In the genomic region with DNA sequence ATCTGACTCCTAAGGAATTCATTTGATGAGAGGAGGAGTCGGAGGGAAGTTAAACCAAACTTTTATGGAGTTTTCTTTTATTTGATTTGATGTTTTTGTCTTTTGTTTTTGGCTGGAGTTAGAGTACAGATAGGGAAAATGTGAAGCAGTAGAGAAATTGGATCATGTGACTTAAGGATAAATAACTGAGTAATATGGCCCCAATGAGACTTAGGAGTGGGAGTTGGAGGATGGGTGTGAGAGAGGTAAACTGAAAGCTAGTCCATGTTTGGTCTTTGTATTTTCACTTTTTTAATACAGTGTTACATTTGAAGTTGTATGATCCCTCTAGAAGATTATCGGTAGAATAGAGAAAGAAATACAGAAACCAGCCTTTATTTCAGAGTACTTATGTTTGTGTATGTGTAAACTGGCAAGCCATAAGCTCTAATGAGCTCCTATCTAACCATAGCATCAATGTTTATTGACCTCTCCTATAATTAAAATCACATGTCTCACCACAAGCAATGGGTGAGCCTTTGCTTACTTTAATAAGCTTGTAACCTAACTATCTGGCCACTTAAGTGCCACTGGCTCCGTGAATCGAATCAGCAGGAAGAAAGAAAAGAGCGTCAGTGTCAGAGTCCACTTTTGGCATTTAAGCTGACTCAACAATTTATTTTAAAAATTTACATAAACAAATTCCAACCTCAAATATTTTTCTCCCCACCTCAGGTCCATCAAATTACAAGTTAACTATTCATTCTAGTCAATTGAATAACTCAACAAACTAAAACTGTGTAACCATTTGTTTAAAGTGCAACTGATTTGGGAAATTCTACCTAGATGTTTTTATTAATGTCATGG, we compare ENCODE assay signal across 18 cellular contexts.
DNase-seq lines count a peak whose midpoint lies in the region; ATAC-seq, FAIRE-seq and TF ChIP-seq lines count a peak whose summit lies in the region.
"Had no signal": no experiment of that assay in that cellular context is flagged by ENCODE, and none has a peak within 500 bp of the region (broad histone marks: within the 10 kb centered on the region; RNA-seq: fewer than 3 reads in every experiment).

No MANE protein-coding gene starts in this region.

- POLR2A ChIA-PET in A549 (lab: Yijun Ruan, JAX), result no interaction called here

- FAIRE-seq in A549 (lab: Jason Lieb, UNC), result no peak
- FAIRE-seq in endometrium (lab: Jason Lieb, UNC), result peak; percentile 95
- FAIRE-seq: GM12878 had no signal

- TF ChIP-seq RAD21 in A549 (conservative IDR thresholded peaks at IDR 0.05 in 1 of 2, IDR thresholded peaks at IDR 0.05 in 1 of 2), result no peak

- no peak overlapping the region for H3K4me3 ChIP-seq in A549
- H3K4me3 ChIP-seq in LNCaP clone FGC (ENCODE audit: low read depth, low read length), result no peak overlapping the region
- peak overlapping the region; percentile 19; the same call in 1 of the 2 replicates for H3K4me3 ChIP-seq in SK-N-MC
- H3K4me3 ChIP-seq: GM12878, GM23248, PC-9 had no signal

- TF ChIP-seq CTCF in A549 (IDR thresholded peaks at IDR 0.05) (no peak), LNCaP clone FGC (IDR thresholded peaks at IDR 0.05; ENCODE audit: control insufficient read depth, extremely low read depth, insufficient read depth) (no peak)

- TF ChIP-seq EP300 in A549 (IDR thresholded peaks at IDR 0.05), result no peak

- no peaks in the 10 kb centered on the region for H3K36me3 ChIP-seq in SK-N-MC (ENCODE audit: insufficient read depth, low read length)

- H3K9me3 ChIP-seq in A549, result peaks cover 9% of the 10 kb centered on the region; the same call in 1 of the 3 replicates
- H3K9me3 ChIP-seq in SK-N-MC (ENCODE audit: low read depth, low read length), result no peaks in the 10 kb centered on the region

- DNase-seq in A549 (ENCODE audit: low read depth in 1 of 2, low spot score in 1 of 2) (no peak), LNCaP clone FGC (ENCODE audit: low read depth) (peak; percentile 14), SK-N-MC (ENCODE audit: low read depth, low spot score) (peak; percentile 5), left ventricle myocardium superior (no peak), Ammon's horn (ENCODE audit: low spot score) (no peak)
- DNase-seq: CD4-positive, alpha-beta T cell; DMS79; GM23248; NCI-H1436; NCI-H2029 treated with DMSO at 0.1 percent for 48 hours; NCI-H2227 treated with DMSO at 0.1 percent for 48 hours; NCI-H524 treated with DMSO at 0.1 percent for 48 hours; PC-9; SHP77 had no signal

- 82% methylated on average over 5 of the region's 5 CpGs for WGBS in A549 (ENCODE audit: missing lambda C conversion rate)

- ATAC-seq in A549 (no peak), left ventricle myocardium superior (no peak), GM19395 (IDR thresholded peaks at IDR 0.05; ENCODE audit: unreplicated experiment) (no peak), HG03442 (IDR thresholded peaks at IDR 0.05; ENCODE audit: unreplicated experiment) (no peak)
- ATAC-seq: GM12878 had no signal

- H3K4me1 ChIP-seq in A549, result no peaks in the 10 kb centered on the region

- H3K27ac ChIP-seq in A549 (no peak overlapping the region), SK-N-MC (no peak overlapping the region)
- H3K27ac ChIP-seq: GM23248, PC-9 had no signal

- intact Hi-C loops in left ventricle myocardium superior (cut with micrococcal nuclease), result no loop called here

- H3K9ac ChIP-seq in SK-N-MC (ENCODE audit: insufficient read length), result no peak overlapping the region
- H3K9ac ChIP-seq: GM23248 had no signal

- CTCF ChIA-PET in A549 (lab: Yijun Ruan, JAX), result no interaction called here

- TF ChIP-seq POLR2A in A549 (IDR thresholded peaks at IDR 0.05; ENCODE audit: low read length), result no peak

- H3K4me2 ChIP-seq in A549, result no peak overlapping the region
- H3K4me2 ChIP-seq: PC-9 had no signal

TF ChIP-seq in A549, 52 proteins besides CTCF, POLR2A, EP300 and RAD21:
- peak; percentile 93 for TF ChIP-seq MAFK (IDR thresholded peaks at IDR 0.05; ENCODE audit: partially characterized antibody)
- TF ChIP-seq MYC (IDR thresholded peaks at IDR 0.05; ENCODE audit: borderline replicate concordance, low read length), result no peak

Comparison
In these comparisons a context has a peak if more than half of its experiments do, and no peak if none do; other contexts are left out.
1. DNase-seq: peak in LNCaP clone FGC (single experiment) and SK-N-MC (single experiment); none in A549 (0 of 2), left ventricle myocardium superior (single experiment) and Ammon's horn (single experiment).